Comparison of ENCODE assay signal across 1 cellular context in genomic region chr13:19862511-19863313, GRCh38.
TF ChIP-seq lines count a peak whose summit lies in the region.

No MANE protein-coding gene starts in this region.

TF ChIP-seq in HEK293, 187 proteins besides CTCF, POLR2A, EP300 and RAD21 (continued from another document):
- peak; percentile 46; the same call in 1 of the 2 replicates for TF ChIP-seq YY1 (tag by site-specific recombination; IDR thresholded peaks at IDR 0.05)
- TF ChIP-seq ZNF560 (tag by site-specific recombination; IDR thresholded peaks at IDR 0.05; ENCODE audit: borderline replicate concordance): no peak
- no peak for TF ChIP-seq ZNF558 (tag by site-specific recombination; IDR thresholded peaks at IDR 0.05)
- no peak for TF ChIP-seq ZNF266 (tag by site-specific recombination; IDR thresholded peaks at IDR 0.05; ENCODE audit: low read depth)
- TF ChIP-seq ZNF510 (tag by site-specific recombination; IDR thresholded peaks at IDR 0.05; ENCODE audit: insufficient replicate concordance): no peak
- no peak for TF ChIP-seq ZNF341 (tag by site-specific recombination; IDR thresholded peaks at IDR 0.05; ENCODE audit: low read depth)
- peak; percentile 60; the same call in 1 of the 2 replicates for TF ChIP-seq YY2 (tag by site-specific recombination; IDR thresholded peaks at IDR 0.05)
- no peak for TF ChIP-seq ZNF530 (tag by site-specific recombination; IDR thresholded peaks at IDR 0.05; ENCODE audit: low read depth)
- peak; percentile 59 for TF ChIP-seq ZNF335 (tag by site-specific recombination; conservative IDR thresholded peaks at IDR 0.05)
- no peak for TF ChIP-seq MEIS1 (CRISPR knock-in tag; IDR thresholded peaks at IDR 0.05; ENCODE audit: borderline replicate concordance)
- TF ChIP-seq ZBTB11 (tag by site-specific recombination; conservative IDR thresholded peaks at IDR 0.05; ENCODE audit: low read depth): no peak
- TF ChIP-seq ZNF174 (tag by site-specific recombination; IDR thresholded peaks at IDR 0.05): no peak
- TF ChIP-seq SP7 (tag by site-specific recombination; IDR thresholded peaks at IDR 0.05): 0 out of 2 replicates have a peak, but pooled peaks have one; percentile 10
- peak; percentile 56 for TF ChIP-seq ZBTB17 (tag by site-specific recombination; IDR thresholded peaks at IDR 0.05)
- TF ChIP-seq ZNF48 (tag by site-specific recombination; IDR thresholded peaks at IDR 0.05): no peak
- no peak for TF ChIP-seq ZXDB (tag by site-specific recombination; IDR thresholded peaks at IDR 0.05)
- no peak for TF ChIP-seq ZNF362 (tag by site-specific recombination; IDR thresholded peaks at IDR 0.05)
- TF ChIP-seq ZNF449 (tag by site-specific recombination; IDR thresholded peaks at IDR 0.05): no peak
